In the genomic region with DNA sequence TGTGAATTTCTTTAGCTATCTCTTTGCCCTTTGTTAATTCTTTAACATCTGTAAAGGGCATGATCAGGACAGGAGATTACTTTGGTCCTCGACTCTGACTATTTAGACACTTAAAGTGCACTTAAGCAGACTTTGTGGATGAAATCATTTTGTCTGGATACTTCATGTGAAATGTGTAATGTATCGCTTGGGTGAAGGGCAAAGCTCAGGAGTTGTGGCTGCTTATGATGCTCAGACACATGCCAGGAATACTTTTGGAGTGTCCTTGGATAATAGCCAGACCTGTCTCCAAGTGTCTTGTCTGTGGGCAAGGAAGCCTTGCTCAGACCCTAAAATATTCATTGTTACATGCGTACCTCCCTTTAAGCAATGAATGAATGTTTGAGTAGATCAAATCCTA, we compare ENCODE assay signal across 11 cellular contexts.
A peak's percentile ranks its signal among the peaks of the same experiment; 100 is the strongest.
DNase-seq lines count a peak whose midpoint lies in the region; ATAC-seq and TF ChIP-seq lines count a peak whose summit lies in the region.
"Had no signal": no experiment of that assay in that cellular context is flagged by ENCODE, and none has a peak within 500 bp of the region (broad histone marks: within the 10 kb centered on the region; RNA-seq: fewer than 3 reads in every experiment).

No MANE protein-coding gene starts in this region.

- DNase-seq in ELR (ENCODE audit: low read depth) (peak; percentile 75), RPMI7951 (ENCODE audit: low read depth) (peak; percentile 78), fibroblast of pulmonary artery (ENCODE audit: low read depth) (peak; percentile 84), retinal pigment epithelial cell (ENCODE audit: low read depth) (peak; percentile 18), Right ventricle myocardium superior (no peak)
- DNase-seq: DMS 273 treated with DMSO at 0.1 percent for 48 hours; MG63; stimulated activated naive CD4-positive, alpha-beta T cell had no signal

- ATAC-seq in Right ventricle myocardium superior (ENCODE audit: poor library complexity), result no peak
- no peak for ATAC-seq in GM19035 (IDR thresholded peaks at IDR 0.05; ENCODE audit: unreplicated experiment)
- no peak for ATAC-seq in GM21825 (IDR thresholded peaks at IDR 0.05; ENCODE audit: unreplicated experiment)
- no peak for ATAC-seq in GM21737 (IDR thresholded peaks at IDR 0.05; ENCODE audit: unreplicated experiment)

- intact Hi-C loops in Right ventricle myocardium superior (cut with DNase I), result no loop called here

- TF ChIP-seq CTCF in fibroblast of pulmonary artery (IDR thresholded peaks at IDR 0.05; ENCODE audit: low read length, missing control alignments) (no peak), retinal pigment epithelial cell (conservative IDR thresholded peaks at IDR 0.05; ENCODE audit: low read depth, low read length) (no peak)

- H3K4me3 ChIP-seq in fibroblast of pulmonary artery (replicated peaks; ENCODE audit: low read depth, low read length) (no peak overlapping the region), retinal pigment epithelial cell (ENCODE audit: low read length) (no peak overlapping the region)
- H3K4me3 ChIP-seq: MG63 had no signal
